Comparison of ENCODE assay signal across 8 cellular contexts in the genomic region with DNA sequence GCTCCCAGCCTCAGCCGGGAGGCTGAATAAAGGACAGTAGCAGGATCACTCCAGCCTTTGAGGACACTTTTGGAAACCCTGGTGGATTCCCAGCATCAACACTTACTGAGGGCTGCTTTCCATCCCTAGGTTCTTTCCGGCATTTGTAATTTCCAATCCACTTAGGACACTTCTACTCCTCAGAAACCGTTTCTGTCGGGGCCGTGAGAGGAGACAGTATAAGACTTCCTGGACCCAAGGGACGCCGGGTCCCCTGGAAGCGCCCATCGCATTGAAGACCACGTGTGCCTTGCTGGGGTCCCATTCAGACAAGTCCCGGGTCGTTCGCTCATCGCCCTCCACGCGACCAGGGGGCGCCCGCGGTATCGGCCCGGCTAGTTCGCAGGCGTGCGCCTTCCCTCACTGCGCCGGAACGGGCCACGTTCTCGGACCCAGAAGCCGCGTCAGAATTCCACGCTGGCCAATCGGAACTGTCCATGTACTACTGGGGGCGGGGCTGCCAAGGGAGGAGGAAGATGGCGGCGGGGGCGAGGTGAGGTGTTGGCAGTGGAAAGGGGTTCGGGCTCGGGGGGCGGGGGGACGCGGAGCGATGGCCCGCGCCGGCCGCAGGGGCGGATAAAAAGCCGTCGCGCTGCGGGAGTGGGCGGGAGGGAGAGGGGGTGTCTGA. TPM values are rescaled to one million over a fixed set of nuclear protein-coding genes. Genes with fewer than 3 reads are reported as not detected.
A peak's percentile ranks its signal among the peaks of the same experiment; 100 is the strongest.
DNase-seq lines count a peak whose midpoint lies in the region; ATAC-seq, FAIRE-seq and TF ChIP-seq lines count a peak whose summit lies in the region.

TSS of gene NUS1 (plus strand) at position 479 of the 667 bp plus-strand sequence. CDS start 202 bp downstream, outside the sequence.

- no peak for FAIRE-seq in H1 (lab: Jason Lieb, UNC)

- peaks cover 33 to 56% of the 10 kb centered on the region in 2 experiments for H3K79me2 ChIP-seq in H1 (ENCODE audit: control insufficient read depth in 1 of 2, insufficient read depth in 2 of 2, low read length in 2 of 2)

- peak; percentile 98 for ATAC-seq in GM21423 (IDR thresholded peaks at IDR 0.05; ENCODE audit: unreplicated experiment)

- 6% methylated on average over 18 of the region's 53 CpGs; no CpG with 5 or more reads in 1 of the 2 experiments for WGBS in H1 (ENCODE audit: extremely low coverage in 1 of 2, insufficient coverage in 1 of 2, insufficient read length in 1 of 2, insufficient replicate concordance in 2 of 2, low coverage in 1 of 2, low lambda C conversion rate in 2 of 2, missing lambda C conversion rate in 1 of 2), 2 experiments
- WGBS in mesenchymal stem cell: under 1% methylated on average over 44 of the region's 53 CpGs

- peaks cover 6 to 8% of the 10 kb centered on the region in 2 experiments for H4K20me1 ChIP-seq in H1 (replicated peaks in 1 of 2; ENCODE audit: control insufficient read depth in 1 of 2, insufficient read depth in 2 of 2, low read length in 2 of 2)

- no peak for TF ChIP-seq EP300 in H1 (IDR thresholded peaks at IDR 0.05; ENCODE audit: borderline replicate concordance in 1 of 2, low read depth in 2 of 2, low read length in 2 of 2)

- TF ChIP-seq POLR2A in H1 (IDR thresholded peaks at IDR 0.05; ENCODE audit: control extremely low read depth in 1 of 2, low read depth in 2 of 2, low read length in 2 of 2): peak; percentile 56 to 68

- POLR2A ChIA-PET in H1 (lab: Charles Lee; ENCODE audit: partially characterized antibody): interaction anchor here (0.7 to 1.6 kb wide), 4 partner anchors 11 to 51 kb away, joined by 3 to 5 read pairs (median 3); no protein-coding TSS in a partner anchor

- peaks cover 2% of the 10 kb centered on the region; the same call in 1 of the 2 replicates for H3K79me1 ChIP-seq in H1 (ENCODE audit: low read depth, low read length)
- H3K79me1 ChIP-seq in mesenchymal stem cell (replicated peaks; ENCODE audit: low read length, poor library complexity, severe bottlenecking): peaks cover 7% of the 10 kb centered on the region

- peak; percentile 31 to 32; a peak in 3 of 4 replicates for TF ChIP-seq RAD21 in H1 (IDR thresholded peaks at IDR 0.05 in 1 of 2, conservative IDR thresholded peaks at IDR 0.05 in 1 of 2; ENCODE audit: low read depth in 2 of 2, low read length in 2 of 2)

- H4K91ac ChIP-seq in H1 (replicated peaks; ENCODE audit: insufficient read length, low read length): no peak within 1 kb of the TSS
- no peak within 1 kb of the TSS for H4K91ac ChIP-seq in mesenchymal stem cell (ENCODE audit: low read length)

- no peak within 1 kb of the TSS for H2BK20ac ChIP-seq in H1 (ENCODE audit: low read length)

- H4K8ac ChIP-seq in H1 (ENCODE audit: extremely low read depth, insufficient read depth, low read length) (0 out of 2 replicates have a peak within 1 kb of the TSS, but pooled peaks have one; percentile 75), mesenchymal stem cell (ENCODE audit: low read length) (peak within 1 kb of the TSS; percentile 91)

- H3K18ac ChIP-seq in H1 (ENCODE audit: extremely low read depth, low read length) (peak within 1 kb of the TSS; percentile 68), mesenchymal stem cell (ENCODE audit: low read depth in 1 of 2, low read length in 2 of 2) (peak within 1 kb of the TSS in 1 of 2 experiments; percentile 68)

- H3K36me3 ChIP-seq in HUES48 (ENCODE audit: control insufficient read depth, insufficient read depth, low read length): peaks cover 14% of the 10 kb centered on the region; the same call in 1 of the 2 replicates
- H3K36me3 ChIP-seq in H1 (ENCODE audit: control insufficient read depth in 2 of 4, insufficient read depth in 4 of 4, low read length in 3 of 4): peaks cover 0 to 3% (median 0%) of the 10 kb centered on the region in 4 experiments; a peak in 1 of 8 replicates
- H3K36me3 ChIP-seq in mesenchymal stem cell (ENCODE audit: control insufficient read depth in 1 of 2, insufficient read depth in 2 of 2, low read depth in 1 of 2, low read length in 2 of 2): no peaks in the 10 kb centered on the region

- H3K4me2 ChIP-seq in H1 (ENCODE audit: insufficient read depth in 1 of 2, low read depth in 2 of 2, low read length in 2 of 2) (peak within 1 kb of the TSS; percentile 87 to 95), mesenchymal stem cell (ENCODE audit: low read length, poor library complexity, severe bottlenecking) (peak within 1 kb of the TSS; percentile 82)

- H3K4me3 ChIP-seq in HUES48 (ENCODE audit: low read depth, low read length) (peak within 1 kb of the TSS; percentile 75), H1 (ENCODE audit: extremely low read depth in 1 of 4, insufficient read depth in 2 of 4, low read depth in 3 of 4, low read length in 4 of 4) (peak within 1 kb of the TSS; percentile 73 to 87 (median 80)), mesenchymal stem cell (ENCODE audit: insufficient read depth in 1 of 2, low read depth in 1 of 2, low read length in 2 of 2) (peak within 1 kb of the TSS; percentile 89 to 91)

- peak within 1 kb of the TSS; percentile 98 for H2AFZ ChIP-seq in H1 (ENCODE audit: low read length)
- H2AFZ ChIP-seq in mesenchymal stem cell (ENCODE audit: low read depth, low read length): peak within 1 kb of the TSS; percentile 73

- H2BK120ac ChIP-seq in H1 (replicated peaks; ENCODE audit: low read depth, low read length) (peak within 1 kb of the TSS; percentile 75), mesenchymal stem cell (ENCODE audit: low read depth, low read length) (no peak within 1 kb of the TSS)

- peaks cover 10% of the 10 kb centered on the region for H3K23me2 ChIP-seq in H1 (ENCODE audit: low read depth, low read length)

- H3K56ac ChIP-seq in H1 (replicated peaks; ENCODE audit: insufficient read length, low read depth, low read length): peak within 1 kb of the TSS; percentile 1

- H3K14ac ChIP-seq in H1 (ENCODE audit: insufficient read length): no peak within 1 kb of the TSS
- H3K14ac ChIP-seq in mesenchymal stem cell (ENCODE audit: low read length in 2 of 2): no peak within 1 kb of the TSS

- H2BK5ac ChIP-seq in H1 (ENCODE audit: low read depth, low read length) (peak within 1 kb of the TSS; percentile 61; the same call in 1 of the 2 replicates), mesenchymal stem cell (ENCODE audit: low read depth, low read length, poor library complexity, severe bottlenecking) (no peak within 1 kb of the TSS)

- H2AK5ac ChIP-seq in H1 (ENCODE audit: low read depth, low read length) (no peak within 1 kb of the TSS), mesenchymal stem cell (ENCODE audit: low read length, severe bottlenecking) (no peak within 1 kb of the TSS)

- no peaks in the 10 kb centered on the region for H3K27me3 ChIP-seq in HUES48 (ENCODE audit: control insufficient read depth, insufficient read depth, low read length)
- no peaks in the 10 kb centered on the region; a peak in 1 of 7 replicates for H3K27me3 ChIP-seq in H1 (replicated peaks in 1 of 4; ENCODE audit: control insufficient read depth in 3 of 4, extremely low read depth in 1 of 4, insufficient read depth in 3 of 4, low read length in 3 of 4)
- H3K27me3 ChIP-seq in mesenchymal stem cell (ENCODE audit: control insufficient read depth in 1 of 2, insufficient read depth in 1 of 2, low read length in 2 of 2): no peaks in the 10 kb centered on the region

- TF ChIP-seq CTCF in H1 (IDR thresholded peaks at IDR 0.05; ENCODE audit: control extremely low read depth in 1 of 3, insufficient read depth in 1 of 3, low read depth in 1 of 3, low read length in 3 of 3): peak; percentile 74 to 88 (median 86)

- peak within 1 kb of the TSS; percentile 88 for H3K9ac ChIP-seq in HUES48 (ENCODE audit: low read depth, low read length)
- H3K9ac ChIP-seq in H1 (replicated peaks in 1 of 4; ENCODE audit: extremely low read depth in 1 of 4, low read depth in 3 of 4, low read length in 3 of 4): peak within 1 kb of the TSS in 3 of 4 experiments; percentile 65 to 89 (median 74); a peak in 6 of 7 replicates
- peak within 1 kb of the TSS; percentile 90 for H3K9ac ChIP-seq in mesenchymal stem cell (ENCODE audit: low read length)

- H4K5ac ChIP-seq in H1 (ENCODE audit: insufficient read length, low read depth, low read length): peak within 1 kb of the TSS; percentile 84

- peaks cover 14% of the 10 kb centered on the region; the same call in 1 of the 2 replicates for H3K4me1 ChIP-seq in HUES48 (ENCODE audit: control insufficient read depth, insufficient read depth, low read length)
- H3K4me1 ChIP-seq in H1 (replicated peaks in 1 of 4; ENCODE audit: control insufficient read depth in 3 of 4, insufficient read depth in 4 of 4, low read length in 3 of 4): peaks cover 0 to 2% (median 0%) of the 10 kb centered on the region in 4 experiments; a peak in 3 of 7 replicates
- peaks cover 4% of the 10 kb centered on the region for H3K4me1 ChIP-seq in mesenchymal stem cell (ENCODE audit: control insufficient read depth, insufficient read depth, low read depth, low read length)

- no peak within 1 kb of the TSS for H2BK15ac ChIP-seq in H1 (ENCODE audit: low read length)
- no peak within 1 kb of the TSS for H2BK15ac ChIP-seq in mesenchymal stem cell (ENCODE audit: low read depth, poor library complexity, severe bottlenecking)

- H3K23ac ChIP-seq in H1 (ENCODE audit: insufficient read length): no peak within 1 kb of the TSS
- no peak within 1 kb of the TSS for H3K23ac ChIP-seq in mesenchymal stem cell (ENCODE audit: low read length in 2 of 2)

- no peak within 1 kb of the TSS for H2BK12ac ChIP-seq in H1 (ENCODE audit: low read depth, low read length)
- no peak within 1 kb of the TSS for H2BK12ac ChIP-seq in mesenchymal stem cell (ENCODE audit: low read length in 2 of 2)

- H3K9me3 ChIP-seq in HUES48 (ENCODE audit: control insufficient read depth, insufficient read depth, low read length) (peaks cover 2% of the 10 kb centered on the region), H1 (ENCODE audit: insufficient read depth in 2 of 2, low read depth in 1 of 2, low read length in 1 of 2) (peaks cover 1 to 5% of the 10 kb centered on the region in 2 experiments; a peak in 1 of 4 replicates), mesenchymal stem cell (ENCODE audit: control insufficient read depth, low read length) (no peaks in the 10 kb centered on the region)

- H3K4ac ChIP-seq in H1 (replicated peaks; ENCODE audit: insufficient read length, low read depth, low read length) (peak within 1 kb of the TSS; percentile 92), mesenchymal stem cell (ENCODE audit: low read depth in 1 of 2, low read length in 2 of 2) (peak within 1 kb of the TSS; percentile 41 to 54)

- in situ Hi-C loops in Caki2 (cut with HindIII; ENCODE audit: low pct_unique_long_range_greater_than_20kb, low sequenced_read_pairs): no loop called here

- DNase-seq in Caki2 (ENCODE audit: low read depth) (peak; percentile 92), NOMO-1 treated with dmso at 0.1 percent for 144 hours (lab: John Stamatoyannopoulos, UW; ENCODE audit: unreplicated experiment) (peak; percentile 97), H1 (ENCODE audit: low read depth in 1 of 2, low spot score in 2 of 2) (peak; percentile 92 to 98), mesenchymal stem cell (peak; percentile 98)
- peak; percentile 96 to 98 for DNase-seq in activated CD8-positive, alpha-beta memory T cell treated with anti-CD3 and anti-CD28 coated beads for 4 hours (ENCODE audit: low read depth in 2 of 2)
- peak; percentile 97 for DNase-seq in stimulated activated CD8-positive, alpha-beta memory T cell treated with anti-CD3 and anti-CD28 coated beads, Interleukin-12 subunit alpha, Interleukin-12 subunit beta, amount 100 ng/mL, for 24 hours (ENCODE audit: extremely low read depth)

- H3K27ac ChIP-seq in HUES48 (ENCODE audit: low read depth, low read length): no peak within 1 kb of the TSS
- peak within 1 kb of the TSS; percentile 67; the same call in 1 of the 2 replicates for H3K27ac ChIP-seq in H1 (ENCODE audit: low read depth, low read length)
- H3K27ac ChIP-seq in mesenchymal stem cell (ENCODE audit: low read length, poor library complexity, severe bottlenecking): no peak within 1 kb of the TSS

- CTCF ChIA-PET in H1 (lab: Charles Lee; ENCODE audit: partially characterized antibody): interaction anchor here (1.2 to 1.4 kb wide), 2 partner anchors 20 to 234 kb away, joined by 3 to 4 read pairs; no protein-coding TSS in a partner anchor

RNA-seq across cellular contexts. Expression of gene NUS1, which starts in this region (rescaled TPM):
- total RNA-seq in Caki2 (2014; rRNA removed; shearing (Covaris generic); ENCODE audit: low replicate concordance): 21.0 and 23.6 TPM in 2 replicates
- 76.4 and 77.7 TPM in 2 replicates for total RNA-seq in H1 (2021; fragmentation: NEBNext Ultra II Directional; extraction: Animal tissue kit (Norgen Biotek cat#: 25700))
- 14.3 and 20.7 TPM in 2 replicates for polyA plus RNA-seq in H1 (2011; rRNA removed)
- 21.3 TPM for polyA plus RNA-seq in H1 (2011; cell fraction: cytosol; rRNA removed)
- polyA plus RNA-seq in H1 (2011; cell fraction: nucleus; rRNA removed): 23.0 TPM
- polyA plus RNA-seq in H1 (2012, experiment 1 of 2): 21.6 to 45.9 TPM (median 28.0 TPM) in 4 replicates
- polyA plus RNA-seq in H1 (2012, experiment 2 of 2): 4.9 TPM
- 71.5 TPM for polyA plus RNA-seq in H1 (2013, experiment 1 of 2)
- 70.8 TPM for polyA plus RNA-seq in H1 (2013, experiment 2 of 2)
- 22.8 and 26.7 TPM in 2 replicates for polyA minus RNA-seq in H1 (2011; rRNA and poly(A)+ RNA removed)
- 16.1 TPM for polyA minus RNA-seq in H1 (2011; cell fraction: cytosol; rRNA and poly(A)+ RNA removed)
- polyA minus RNA-seq in H1 (2011; cell fraction: nucleus; rRNA and poly(A)+ RNA removed): 60.2 TPM
- polyA plus RNA-seq in mesenchymal stem cell (2013, experiment 1 of 2): 35.9 TPM
- polyA plus RNA-seq in mesenchymal stem cell (2013, experiment 2 of 2): 37.2 TPM
